In the genomic region with DNA sequence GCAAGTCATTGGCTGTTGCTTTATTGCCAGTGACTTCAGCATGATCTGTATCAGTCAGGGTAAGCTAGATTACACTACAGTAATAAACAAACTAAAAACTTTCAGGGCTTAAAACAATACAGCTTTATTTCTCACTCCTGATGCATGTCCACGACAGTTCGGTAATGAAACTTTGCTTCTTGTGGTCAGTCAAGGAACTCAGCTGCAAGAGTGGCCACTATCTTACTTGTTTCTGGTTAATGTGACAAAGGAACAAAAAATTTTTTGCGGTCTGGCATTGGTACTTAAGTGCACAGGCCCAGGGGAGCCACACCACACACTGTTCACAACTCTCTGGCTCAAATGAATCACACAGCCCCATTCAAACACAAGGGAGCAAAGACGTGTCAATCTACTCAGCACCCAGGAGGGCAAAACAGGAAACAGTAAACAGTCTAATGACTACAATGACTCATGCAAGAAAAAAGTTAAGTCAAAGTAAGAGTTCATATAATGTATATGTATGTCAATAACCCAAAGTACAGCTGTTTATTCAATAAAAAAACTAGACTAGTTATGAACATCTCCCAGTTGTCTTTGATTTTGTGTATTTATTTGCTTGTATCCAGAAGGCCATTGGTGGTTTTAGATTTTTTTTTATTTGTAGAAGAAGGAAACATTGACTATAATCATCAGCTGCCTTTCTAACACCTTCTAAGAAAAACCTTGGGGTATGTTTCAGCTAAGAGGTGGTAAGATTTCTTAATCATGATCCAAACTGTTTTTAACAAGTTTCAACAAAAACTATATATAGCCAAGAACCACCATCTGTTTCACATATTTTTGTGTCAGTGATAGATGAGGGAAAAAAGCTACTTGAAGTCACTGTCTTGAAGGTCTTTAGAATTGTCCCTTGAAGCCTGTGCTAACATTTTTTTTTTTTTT, we compare ENCODE assay signal across 9 cellular contexts.
DNase-seq lines count a peak whose midpoint lies in the region; ATAC-seq and TF ChIP-seq lines count a peak whose summit lies in the region.
"Had no signal": no experiment of that assay in that cellular context is flagged by ENCODE, and none has a peak within 500 bp of the region (broad histone marks: within the 10 kb centered on the region; RNA-seq: fewer than 3 reads in every experiment).

No MANE protein-coding gene starts in this region.

- POLR2A ChIA-PET in RWPE1 (lab: Yijun Ruan, JAX; ENCODE audit: low non-redundant PET): no interaction called here

- ATAC-seq in HG02943 (IDR thresholded peaks at IDR 0.05; ENCODE audit: low read depth, unreplicated experiment) (peak; percentile 100), natural killer cell (peak; percentile 90 to 97 (median 94))

- peak overlapping the region; percentile 18; the same call in 1 of the 2 replicates for H3K27ac ChIP-seq in RWPE1
- H3K27ac ChIP-seq: C4-2B had no signal

- peak overlapping the region; percentile 85 for H3K4me3 Mint-ChIP-seq in natural killer cell

- TF ChIP-seq CTCF in RWPE1 (conservative IDR thresholded peaks at IDR 0.05; ENCODE audit: low read depth) (no peak), natural killer cell (IDR thresholded peaks at IDR 0.05) (no peak)

- H3K27me3 Mint-ChIP-seq in natural killer cell (ENCODE audit: low read depth in 2 of 2): no peaks in the 10 kb centered on the region

- CTCF ChIA-PET in RWPE1 (lab: Yijun Ruan, JAX): interaction anchor here (0.6 kb wide), 2 partner anchors 34 to 164 kb away, joined by 4 to 5 read pairs; no protein-coding TSS in a partner anchor

- peak overlapping the region; percentile 89 to 92 for H3K27ac Mint-ChIP-seq in natural killer cell

- no peaks in the 10 kb centered on the region for H3K9me3 Mint-ChIP-seq in natural killer cell

- H3K4me1 Mint-ChIP-seq in natural killer cell: peaks cover 50 to 51% of the 10 kb centered on the region in 2 donors

- intact Hi-C loops in natural killer cell (cut with micrococcal nuclease): loop anchor here (5.0 kb wide), 2 partner anchors 133 to 158 kb away; a partner anchor contains a TSS

- H3K36me3 Mint-ChIP-seq in natural killer cell: no peaks in the 10 kb centered on the region

- DNase-seq in activated CD8-positive, alpha-beta memory T cell treated with anti-CD3 and anti-CD28 coated beads for 24 hours: peak; percentile 63
- no peak for DNase-seq in activated CD8-positive, alpha-beta memory T cell treated with anti-CD3 and anti-CD28 coated beads, Interleukin-2, amount 50 U/mL, for 48 hours
- DNase-seq in RWPE1 (ENCODE audit: low spot score): peak; percentile 77
- peak; percentile 40 for DNase-seq in brain pericyte (ENCODE audit: low read depth, low spot score)
- DNase-seq in natural killer cell: peak; percentile 62
- DNase-seq in NCI-H2029 treated with DMSO at 0.1 percent for 48 hours (lab: John Stamatoyannopoulos, UW): no peak
- no peak for DNase-seq in NCI-H2107 (lab: John Stamatoyannopoulos, UW)

Comparison
In these comparisons a context has a peak if more than half of its experiments do, and no peak if none do; other contexts are left out.
1. DNase-seq: peak in activated CD8-positive, alpha-beta memory T cell treated with anti-CD3 and anti-CD28 coated beads for 24 hours (single experiment), RWPE1 (single experiment), brain pericyte (single experiment) and natural killer cell (single experiment); none in activated CD8-positive, alpha-beta memory T cell treated with anti-CD3 and anti-CD28 coated beads, Interleukin-2, amount 50 U/mL, for 48 hours (single experiment), NCI-H2029 treated with DMSO at 0.1 percent for 48 hours (single experiment) and NCI-H2107 (single experiment).